8 cellular contexts compared by ENCODE assay signal in genomic region chr10:70537398-70538194, GRCh38. TPM values are rescaled to one million over a fixed set of nuclear protein-coding genes. Genes with fewer than 3 reads are reported as not detected.
DNase-seq lines count a peak whose midpoint lies in the region; ATAC-seq and TF ChIP-seq lines count a peak whose summit lies in the region.

No MANE protein-coding gene starts in this region.

- no peak overlapping the region for H3K4me3 Mint-ChIP-seq in stimulated activated effector memory CD8-positive, alpha-beta T cell treated with anti-CD3 and anti-CD28 coated beads, Interleukin-12 subunit alpha, Interleukin-12 subunit beta, amount 100 ng/mL, for 72 hours

- H3K79me2 ChIP-seq in PC-9 (ENCODE audit: low read depth), result no peaks in the 10 kb centered on the region

- CTCF ChIA-PET in PC-9 (lab: Charles Lee), result interaction anchor here (0.6 kb wide), 2 partner anchors 244 to 311 kb away, joined by 4 read pairs; no protein-coding TSS in a partner anchor

- H2AFZ ChIP-seq in PC-9, result no peak overlapping the region

- WGBS in esophagus muscularis mucosa, result 83% methylated on average over 8 of the region's 15 CpGs

- peak; percentile 56 for DNase-seq in activated CD4-positive, alpha-beta T cell treated with anti-CD3 and anti-CD28 coated beads for 48 hours
- no peak for DNase-seq in activated CD4-positive, alpha-beta T cell treated with anti-CD3 and anti-CD28 coated beads, Interleukin-2, amount 50 U/mL, for 1 hour
- DNase-seq in PC-9 (peak in 1 of 2 experiments; percentile 61), esophagus muscularis mucosa (ENCODE audit: extremely low spot score) (no peak), occipital lobe (lab: John Stamatoyannopoulos, UW) (no peak)
- no peak for DNase-seq in stimulated activated effector memory CD8-positive, alpha-beta T cell treated with anti-CD3 and anti-CD28 coated beads, Interleukin-12 subunit alpha, Interleukin-12 subunit beta, amount 100 ng/mL, for 72 hours (ENCODE audit: low spot score in 2 of 2)

- BruUV-seq in PC-9 (replicated peaks; lab: Mats Ljungman, UMichigan), result no TSS peak

- TF ChIP-seq CTCF in PC-9 (conservative IDR thresholded peaks at IDR 0.05) (peak; percentile 73), esophagus muscularis mucosa (IDR thresholded peaks at IDR 0.05) (peak in 2 of 3 experiments; percentile 13 to 35)

- no peak for TF ChIP-seq EP300 in esophagus muscularis mucosa (IDR thresholded peaks at IDR 0.05)

- TF ChIP-seq POLR2A in esophagus muscularis mucosa (IDR thresholded peaks at IDR 0.05; ENCODE audit: low read depth), result no peak

- H3K4me2 ChIP-seq in PC-9, result no peak overlapping the region

- POLR2A ChIA-PET in PC-9 (lab: Charles Lee; ENCODE audit: unreplicated experiment), result no interaction called here

- ATAC-seq in stimulated activated effector memory CD8-positive, alpha-beta T cell treated with anti-CD3 and anti-CD28 coated beads, Interleukin-12 subunit alpha, Interleukin-12 subunit beta, amount 100 ng/mL, for 72 hours, result peak; percentile 33
- ATAC-seq in GM21737 (IDR thresholded peaks at IDR 0.05; ENCODE audit: unreplicated experiment), result no peak
- no peak for ATAC-seq in GM21423 (IDR thresholded peaks at IDR 0.05; ENCODE audit: unreplicated experiment)

- H3K4me3 ChIP-seq in PC-9 (no peak overlapping the region), esophagus muscularis mucosa (no peak overlapping the region)

- no peaks in the 10 kb centered on the region for H3K4me1 Mint-ChIP-seq in stimulated activated effector memory CD8-positive, alpha-beta T cell treated with anti-CD3 and anti-CD28 coated beads, Interleukin-12 subunit alpha, Interleukin-12 subunit beta, amount 100 ng/mL, for 72 hours

- H3K27me3 ChIP-seq in PC-9 (ENCODE audit: insufficient read depth, low read depth) (no peaks in the 10 kb centered on the region), esophagus muscularis mucosa (no peaks in the 10 kb centered on the region)

- H3K36me3 Mint-ChIP-seq in stimulated activated effector memory CD8-positive, alpha-beta T cell treated with anti-CD3 and anti-CD28 coated beads, Interleukin-12 subunit alpha, Interleukin-12 subunit beta, amount 100 ng/mL, for 72 hours, result no peaks in the 10 kb centered on the region

- no peak overlapping the region for H3K27ac Mint-ChIP-seq in stimulated activated effector memory CD8-positive, alpha-beta T cell treated with anti-CD3 and anti-CD28 coated beads, Interleukin-12 subunit alpha, Interleukin-12 subunit beta, amount 100 ng/mL, for 72 hours

- no peaks in the 10 kb centered on the region for H4K20me1 ChIP-seq in PC-9 (ENCODE audit: insufficient read depth)

- H3K4me1 ChIP-seq in PC-9 (replicated peaks; ENCODE audit: insufficient read depth), result no peaks in the 10 kb centered on the region
- peaks cover 0 to 21% (median 14%) of the 10 kb centered on the region in 4 donors for H3K4me1 ChIP-seq in esophagus muscularis mucosa

- H3F3A ChIP-seq in PC-9 (ENCODE audit: insufficient read depth, low read depth), result no peaks in the 10 kb centered on the region

- H3K36me3 ChIP-seq in PC-9 (ENCODE audit: low read depth) (no peaks in the 10 kb centered on the region), esophagus muscularis mucosa (peaks cover 0 to 64% (median 49%) of the 10 kb centered on the region in 4 donors)

- no peaks in the 10 kb centered on the region for H3K9me3 Mint-ChIP-seq in stimulated activated effector memory CD8-positive, alpha-beta T cell treated with anti-CD3 and anti-CD28 coated beads, Interleukin-12 subunit alpha, Interleukin-12 subunit beta, amount 100 ng/mL, for 72 hours

- intact Hi-C loops in PC-9 (cut with micrococcal nuclease; ENCODE audit: unreplicated experiment) (loop anchor here (1.0 to 10.0 kb wide), 3 partner anchors 60 to 313 kb away; partner anchors contain the start of gene PALD1), esophagus muscularis mucosa (cut with DNase I) (loop anchor here (10.0 kb wide), 1 partner anchor 303 kb away; the partner anchor contains the start of gene PPA1)

- H3K9me3 ChIP-seq in PC-9 (ENCODE audit: insufficient read depth, low read depth) (no peaks in the 10 kb centered on the region), esophagus muscularis mucosa (no peaks in the 10 kb centered on the region)

- H3K9me2 ChIP-seq in PC-9 (ENCODE audit: insufficient read depth), result no peaks in the 10 kb centered on the region

- H3K27ac ChIP-seq in PC-9 (no peak overlapping the region), esophagus muscularis mucosa (replicated peaks in 1 of 4) (no peak overlapping the region)

RNA-seq across cellular contexts. Expression of gene PALD1, which starts 59.0 kb away (rescaled TPM):
- 5.2 and 7.5 TPM in 2 replicates for total RNA-seq in PC-9 (2021)
- total RNA-seq in esophagus muscularis mucosa, result 10 to 100 TPM; 10.4 to 19.1 (median 12.8) TPM
- 8.9 TPM for total RNA-seq in occipital lobe
